ENCODE assay signal across 10 cellular contexts in genomic region chr10:77638766-77639101, GRCh38. TPM values are rescaled to one million over a fixed set of nuclear protein-coding genes. Genes with fewer than 3 reads are reported as not detected.
DNase-seq lines count a peak whose midpoint lies in the region; ATAC-seq and TF ChIP-seq lines count a peak whose summit lies in the region.
"Had no signal": no experiment of that assay in that cellular context is flagged by ENCODE, and none has a peak within 500 bp of the region (broad histone marks: within the 10 kb centered on the region; RNA-seq: fewer than 3 reads in every experiment).

No MANE protein-coding gene starts in this region.

- H4K20me1 ChIP-seq in Karpas-422 (ENCODE audit: insufficient read depth, low read depth, low read length): peaks cover 11% of the 10 kb centered on the region

- H3K4me3 ChIP-seq in AG04450 (ENCODE audit: low read depth, low read length): peak overlapping the region; percentile 91
- peak overlapping the region; percentile 75 for H3K4me3 ChIP-seq in Karpas-422 (ENCODE audit: low read length)
- peak overlapping the region; percentile 46 for H3K4me3 ChIP-seq in ectodermal cell (ENCODE audit: insufficient read depth, low read depth, low read length)

- CTCF ChIA-PET in AG04450 (lab: Charles Lee): interaction anchor here (1.1 to 6.8 kb wide), 4 partner anchors 13 to 472 kb away, joined by 3 to 199 read pairs (median 34); no protein-coding TSS in a partner anchor

- H3K4me3 Mint-ChIP-seq in neural crest cell: peak overlapping the region; percentile 73

- peaks cover 29% of the 10 kb centered on the region for H3K4me1 ChIP-seq in Karpas-422 (ENCODE audit: low read length)
- peaks cover 16% of the 10 kb centered on the region for H3K4me1 ChIP-seq in ectodermal cell (ENCODE audit: control insufficient read depth, insufficient read depth, low read length)

- no peaks in the 10 kb centered on the region for H3K36me3 ChIP-seq in Karpas-422 (ENCODE audit: insufficient read depth, low read length)
- no peaks in the 10 kb centered on the region for H3K36me3 ChIP-seq in ectodermal cell (ENCODE audit: control insufficient read depth, insufficient read depth, low read length)

- H2AFZ ChIP-seq in Karpas-422 (ENCODE audit: low read length): no peak overlapping the region; the same call in 1 of the 2 replicates

- peak overlapping the region; percentile 71 for H3K9ac ChIP-seq in Karpas-422 (ENCODE audit: low read length)

- no peak overlapping the region for H3K27ac ChIP-seq in AG04450 (ENCODE audit: low read depth, low read length)
- no peak overlapping the region for H3K27ac ChIP-seq in Karpas-422 (ENCODE audit: low read length)
- no peak overlapping the region for H3K27ac ChIP-seq in ectodermal cell (ENCODE audit: insufficient read depth, low read depth, low read length, poor library complexity, severe bottlenecking)

- DNase-seq in AG04450 (ENCODE audit: low read depth, low spot score): no peak
- DNase-seq in Karpas-422: no peak
- DNase-seq in neural crest cell (ENCODE audit: low read depth, low spot score): no peak
- DNase-seq in NCI-H2196 (lab: John Stamatoyannopoulos, UW; ENCODE audit: unreplicated experiment): no peak
- no peak for DNase-seq in AG08396 (ENCODE audit: low spot score)
- no peak for DNase-seq in GM10266 (ENCODE audit: extremely low spot score)
- DNase-seq: DND-41 had no signal

- no peak for ATAC-seq in HG02884 (IDR thresholded peaks at IDR 0.05; ENCODE audit: unreplicated experiment)
- ATAC-seq: sciatic nerve had no signal

- H3K9me3 ChIP-seq in AG04450 (ENCODE audit: control insufficient read depth, insufficient read depth, low read length) (no peaks in the 10 kb centered on the region), Karpas-422 (ENCODE audit: low read length) (no peaks in the 10 kb centered on the region), ectodermal cell (ENCODE audit: control insufficient read depth, low read length) (no peaks in the 10 kb centered on the region)

- WGBS in ectodermal cell, 2 experiments: 10 to 16% methylated on average over 9 of the region's 9 CpGs

- no peaks in the 10 kb centered on the region for H3K79me2 ChIP-seq in Karpas-422 (ENCODE audit: low read length)

- no peaks in the 10 kb centered on the region for H3K27me3 ChIP-seq in AG04450 (ENCODE audit: control insufficient read depth, insufficient read depth, low read length)
- peaks cover 6% of the 10 kb centered on the region; the same call in 1 of the 2 replicates for H3K27me3 ChIP-seq in Karpas-422 (ENCODE audit: low read length)
- H3K27me3 ChIP-seq in ectodermal cell (ENCODE audit: control insufficient read depth, insufficient read depth, low read length, poor library complexity, severe bottlenecking): peaks cover 78% of the 10 kb centered on the region

- H3K9me3 Mint-ChIP-seq in neural crest cell: no peaks in the 10 kb centered on the region

- POLR2A ChIA-PET in AG04450 (lab: Yijun Ruan, JAX): no interaction called here

- H3K4me1 Mint-ChIP-seq in neural crest cell: peaks cover 8% of the 10 kb centered on the region

- H3K27ac Mint-ChIP-seq in neural crest cell (ENCODE audit: unreplicated experiment): no peak overlapping the region

- peaks cover 75% of the 10 kb centered on the region for H3K27me3 Mint-ChIP-seq in neural crest cell (ENCODE audit: low read depth)

- H3K36me3 Mint-ChIP-seq in neural crest cell (ENCODE audit: low read depth): peaks cover 2% of the 10 kb centered on the region

- no peaks in the 10 kb centered on the region for H3K9me2 ChIP-seq in Karpas-422 (replicated peaks; ENCODE audit: insufficient read depth, low read length)

- no peak for TF ChIP-seq CTCF in AG04450 (IDR thresholded peaks at IDR 0.05; ENCODE audit: low read depth, low read length)
- no peak for TF ChIP-seq CTCF in neural crest cell (conservative IDR thresholded peaks at IDR 0.05)
- no peak for TF ChIP-seq CTCF in GM10266 (IDR thresholded peaks at IDR 0.05; ENCODE audit: control insufficient read depth, insufficient read depth, low read depth, missing control alignments)

- peak overlapping the region; percentile 95 for H3K4me2 ChIP-seq in Karpas-422 (ENCODE audit: low read depth, low read length, poor library complexity, severe bottlenecking)

RNA-seq across cellular contexts. Expression of gene KCNMA1, which starts 1.1 kb away (rescaled TPM):
- 58.8 and 60.0 TPM in 2 replicates for polyA plus RNA-seq in AG04450 (2011; rRNA removed)
- 120 and 127 TPM in 2 replicates for polyA minus RNA-seq in AG04450 (2011; rRNA and poly(A)+ RNA removed)
- total RNA-seq in Karpas-422 (2014; rRNA removed; shearing (Covaris generic); ENCODE audit: low replicate concordance): 13.2 and 31.3 TPM in 2 replicates
- polyA plus RNA-seq in ectodermal cell (2013, experiment 1 of 4): 1.4 TPM
- polyA plus RNA-seq in ectodermal cell (2013, experiment 2 of 4): 1.2 TPM
- polyA plus RNA-seq in ectodermal cell (2013, experiment 3 of 4): 2.9 TPM
- 1.3 TPM for polyA plus RNA-seq in ectodermal cell (2013, experiment 4 of 4)
- 0.93 and 1.7 TPM in 2 replicates for total RNA-seq in neural crest cell
